Comparison of ENCODE assay signal across 16 cellular contexts in the genomic region with DNA sequence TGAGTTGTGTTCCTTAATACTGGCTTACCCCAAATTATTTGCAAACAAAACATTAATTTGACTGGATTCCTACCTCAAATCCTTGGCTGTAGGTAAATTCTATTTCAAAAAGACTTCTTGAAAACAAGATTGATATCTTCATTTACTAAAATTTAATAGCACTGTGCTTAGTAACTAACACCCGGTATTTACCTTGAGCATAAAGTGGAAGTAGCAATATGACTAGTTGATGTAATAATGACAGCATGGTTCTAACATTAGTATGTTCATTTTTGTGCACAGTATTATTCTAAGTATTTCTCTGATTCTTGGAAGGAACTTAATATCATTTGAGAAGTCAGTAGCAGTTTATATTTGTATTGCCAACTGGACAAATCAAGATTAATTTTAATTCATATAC.
DNase-seq lines count a peak whose midpoint lies in the region; ATAC-seq, FAIRE-seq and TF ChIP-seq lines count a peak whose summit lies in the region.
"Had no signal": no experiment of that assay in that cellular context is flagged by ENCODE, and none has a peak within 500 bp of the region (broad histone marks: within the 10 kb centered on the region; RNA-seq: fewer than 3 reads in every experiment).

No MANE protein-coding gene starts in this region.

- no peak overlapping the region for H2AFZ ChIP-seq in K562 (ENCODE audit: low read depth, low read length)

- H3K79me2 ChIP-seq in K562 (ENCODE audit: control insufficient read depth, insufficient read depth, low read length): peaks cover 10% of the 10 kb centered on the region; the same call in 2 of the 3 replicates

- H3K36me3 ChIP-seq in heart right ventricle (peaks cover 0 to 6% (median 0%) of the 10 kb centered on the region in 9 donors), K562 (ENCODE audit: control insufficient read depth, insufficient read depth, low read length) (peaks cover 4% of the 10 kb centered on the region; the same call in 2 of the 3 replicates)
- H3K36me3 ChIP-seq: left lung, Peyer's patch had no signal

- H3K27me3 ChIP-seq in heart right ventricle: no peaks in the 10 kb centered on the region
- H3K27me3 ChIP-seq in K562 (ENCODE audit: control insufficient read depth in 2 of 2, insufficient read depth in 2 of 2, low read length in 2 of 2): no peaks in the 10 kb centered on the region
- H3K27me3 ChIP-seq: left lung, Peyer's patch had no signal

- BruUV-seq in K562 (replicated peaks; lab: Mats Ljungman, UMichigan): no TSS peak

- no peak for TF ChIP-seq CTCF in heart right ventricle (IDR thresholded peaks at IDR 0.05)
- TF ChIP-seq CTCF in K562 (IDR thresholded peaks at IDR 0.05 in 2 of 3, conservative IDR thresholded peaks at IDR 0.05 in 1 of 3; ENCODE audit: insufficient read depth in 2 of 3, low read depth in 1 of 3, low read length in 3 of 3): no peak

- POLR2A ChIA-PET in K562 (lab: Yijun Ruan, JAX): interaction anchor here (1.0 kb wide), 1 partner anchor 20 kb away, joined by 3 read pairs; no protein-coding TSS in a partner anchor

- intact Hi-C loops in heart right ventricle (cut with DNase I) (no loop called here), Right ventricle myocardium inferior (cut with DNase I) (no loop called here), K562 (cut with micrococcal nuclease) (no loop called here)

- no peak for DNase-seq in heart right ventricle
- no peak for DNase-seq in Right ventricle myocardium inferior (ENCODE audit: missing footprints)
- no peak for DNase-seq in K562 (ENCODE audit: extremely low read depth in 1 of 4, low spot score in 3 of 4)
- no peak for DNase-seq in left lobe of liver (ENCODE audit: low spot score)
- no peak for DNase-seq in activated naive CD4-positive, alpha-beta T cell (lab: John Stamatoyannopoulos, UW)
- no peak for DNase-seq in SK-N-DZ (ENCODE audit: low spot score)
- DNase-seq: CD4-positive, alpha-beta memory T cell; H7; left lung; naive B cell; NCI-H2029; NCI-H748 treated with DMSO at 0.1 percent for 48 hours; Peyer's patch had no signal

- no peak for ATAC-seq in heart right ventricle
- ATAC-seq in Right ventricle myocardium inferior: no peak
- ATAC-seq in HG02870 (IDR thresholded peaks at IDR 0.05; ENCODE audit: unreplicated experiment): peak; percentile 36
- ATAC-seq in K562: no peak
- no peak for ATAC-seq in left lobe of liver
- no peak for ATAC-seq in GM19452 (IDR thresholded peaks at IDR 0.05; ENCODE audit: unreplicated experiment)
- ATAC-seq: WTC11 had no signal

- H3K9me3 ChIP-seq in heart right ventricle: no peaks in the 10 kb centered on the region
- no peaks in the 10 kb centered on the region for H3K9me3 ChIP-seq in K562 (replicated peaks; ENCODE audit: control insufficient read depth, insufficient read depth, low read depth, low read length)
- H3K9me3 ChIP-seq: left lung, Peyer's patch had no signal

- H3K27ac ChIP-seq in heart right ventricle: peak overlapping the region in 8 of 10 donors; percentile 3 to 46 (median 21)
- peak overlapping the region; percentile 53; the same call in 2 of the 3 replicates for H3K27ac ChIP-seq in K562 (ENCODE audit: extremely low read depth, low read depth, low read length)
- H3K27ac ChIP-seq: Peyer's patch had no signal

- H3K4me3 ChIP-seq in heart right ventricle (no peak overlapping the region), K562 (no peak overlapping the region)
- H3K4me3 ChIP-seq: left lung, Peyer's patch had no signal

- WGBS in heart right ventricle, 2 donors: 86 to 96% methylated on average over 1 of the region's 1 CpG
- WGBS in K562 (ENCODE audit: insufficient coverage, low coverage, missing lambda C conversion rate): 21% methylated on average over 1 of the region's 1 CpG

- H3K4me1 ChIP-seq in heart right ventricle (peaks cover 0 to 29% (median 17%) of the 10 kb centered on the region in 9 donors), K562 (replicated peaks in 1 of 2; ENCODE audit: control insufficient read depth in 2 of 2, insufficient read depth in 2 of 2, low read length in 2 of 2) (peaks cover 16 to 58% of the 10 kb centered on the region in 2 experiments)
- H3K4me1 ChIP-seq: Peyer's patch had no signal

- no peak overlapping the region for H3K4me2 ChIP-seq in K562 (ENCODE audit: insufficient read depth, low read length)

- TF ChIP-seq EP300 in K562 (IDR thresholded peaks at IDR 0.05; ENCODE audit: low read length): no peak

- no peaks in the 10 kb centered on the region for H3K9me1 ChIP-seq in K562 (ENCODE audit: control insufficient read depth, insufficient read depth, low read length)

- no peak for TF ChIP-seq RAD21 in K562 (CRISPR knock-in tag; conservative IDR thresholded peaks at IDR 0.05 in 1 of 2, IDR thresholded peaks at IDR 0.05 in 1 of 2)

- H4K20me1 ChIP-seq in K562 (replicated peaks; ENCODE audit: control insufficient read depth, insufficient read depth, low read length): no peaks in the 10 kb centered on the region

- H3K9ac ChIP-seq in K562 (ENCODE audit: insufficient read depth in 1 of 2, low read depth in 2 of 2, low read length in 2 of 2): peak overlapping the region in 1 of 2 experiments; percentile 33; a peak in 1 of 4 replicates

- no peak for TF ChIP-seq POLR2A in K562 (conservative IDR thresholded peaks at IDR 0.05)

- FAIRE-seq in K562 (lab: Jason Lieb, UNC): no peak

- in situ Hi-C loops in K562 (cut with MboI): no loop called here

- CTCF ChIA-PET in K562 (lab: Yijun Ruan, JAX; ENCODE audit: low intra/inter-chr PET ratio): no interaction called here

TF ChIP-seq in K562, 482 proteins besides CTCF, POLR2A, EP300 and RAD21:
- TF ChIP-seq, protein P1, sequence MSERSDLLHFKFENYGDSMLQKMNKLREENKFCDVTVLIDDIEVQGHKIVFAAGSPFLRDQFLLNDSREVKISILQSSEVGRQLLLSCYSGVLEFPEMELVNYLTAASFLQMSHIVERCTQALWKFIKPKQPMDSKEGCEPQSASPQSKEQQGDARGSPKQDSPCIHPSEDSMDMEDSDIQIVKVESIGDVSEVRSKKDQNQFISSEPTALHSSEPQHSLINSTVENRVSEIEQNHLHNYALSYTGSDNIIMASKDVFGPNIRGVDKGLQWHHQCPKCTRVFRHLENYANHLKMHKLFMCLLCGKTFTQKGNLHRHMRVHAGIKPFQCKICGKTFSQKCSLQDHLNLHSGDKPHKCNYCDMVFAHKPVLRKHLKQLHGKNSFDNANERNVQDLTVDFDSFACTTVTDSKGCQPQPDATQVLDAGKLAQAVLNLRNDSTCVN (CRISPR knock-in tag; IDR thresholded peaks at IDR 0.05): no peak
- TF ChIP-seq, protein P2, sequence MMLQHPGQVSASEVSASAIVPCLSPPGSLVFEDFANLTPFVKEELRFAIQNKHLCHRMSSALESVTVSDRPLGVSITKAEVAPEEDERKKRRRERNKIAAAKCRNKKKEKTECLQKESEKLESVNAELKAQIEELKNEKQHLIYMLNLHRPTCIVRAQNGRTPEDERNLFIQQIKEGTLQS (IDR thresholded peaks at IDR 0.05): 0 out of 2 replicates have a peak, but pooled peaks have one; percentile 13
- TF ChIP-seq, protein P2 (CRISPR knock-in tag; conservative IDR thresholded peaks at IDR 0.05): no peak
- TF ChIP-seq MED1 (CRISPR knock-in tag; IDR thresholded peaks at IDR 0.05; ENCODE audit: borderline replicate concordance): no peak
